Comparison of ENCODE assay signal across 16 cellular contexts in the genomic region with DNA sequence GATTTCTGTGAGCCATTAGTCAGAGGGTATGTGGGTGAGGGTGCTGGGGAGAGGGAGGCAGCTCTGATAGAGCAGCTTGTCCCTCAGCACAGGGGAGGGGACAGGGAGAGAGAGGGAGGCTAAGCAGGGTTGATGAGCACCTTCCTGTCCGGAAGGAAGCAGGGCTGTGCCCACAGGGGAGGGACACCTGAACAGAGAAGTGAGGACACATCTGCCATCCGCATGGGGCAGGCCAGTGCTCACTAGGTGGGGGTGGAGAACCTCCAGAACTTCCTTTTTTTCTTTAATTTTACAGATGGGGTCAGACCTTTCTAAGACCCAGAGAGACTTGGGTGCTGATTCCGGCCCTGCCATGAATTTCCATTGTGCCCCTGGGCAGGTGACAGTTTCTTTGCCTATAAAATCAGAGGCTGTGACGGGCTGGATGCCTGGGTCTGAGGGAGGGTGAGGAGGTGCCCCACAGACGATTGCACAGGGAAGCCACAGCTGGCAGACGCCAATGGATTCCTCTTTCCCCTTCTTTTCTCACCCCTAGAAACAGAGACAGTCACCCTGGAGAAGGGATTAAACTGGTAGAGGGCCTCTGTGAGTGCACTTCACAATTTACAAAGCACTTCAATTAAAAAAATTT. TPM values are rescaled to one million over a fixed set of nuclear protein-coding genes. Genes with fewer than 3 reads are reported as not detected.
DNase-seq lines count a peak whose midpoint lies in the region; ATAC-seq, FAIRE-seq and TF ChIP-seq lines count a peak whose summit lies in the region.
"Had no signal": no experiment of that assay in that cellular context is flagged by ENCODE, and none has a peak within 500 bp of the region (broad histone marks: within the 10 kb centered on the region; RNA-seq: fewer than 3 reads in every experiment).

No MANE protein-coding gene starts in this region.

- POLR2A ChIA-PET in HepG2 (lab: Yijun Ruan, JAX), result no interaction called here

- in situ Hi-C loops in HepG2 (cut with HindIII; ENCODE audit: extremely low pct_ligation_motif_present, low pct_unique_long_range_greater_than_20kb), result no loop called here

- BruUV-seq in HepG2 (replicated peaks; lab: Mats Ljungman, UMichigan), result no TSS peak

- H3K36me3 ChIP-seq in right lobe of liver, result no peaks in the 10 kb centered on the region
- H3K36me3 ChIP-seq in HepG2 (replicated peaks in 1 of 2; ENCODE audit: control insufficient read depth in 1 of 2, insufficient read depth in 2 of 2, low read length in 2 of 2), result no peaks in the 10 kb centered on the region
- H3K36me3 ChIP-seq: left lung, uterus had no signal

- H2AFZ ChIP-seq in HepG2 (ENCODE audit: low read length), result no peak overlapping the region

- H3K9ac ChIP-seq in HepG2 (ENCODE audit: insufficient read depth, low read depth, low read length), result no peak overlapping the region

- peaks cover 6% of the 10 kb centered on the region for H3K4me1 Mint-ChIP-seq in T-helper 17 cell

- H3K36me3 Mint-ChIP-seq in T-helper 17 cell (ENCODE audit: low read depth), result peaks cover 6% of the 10 kb centered on the region

- FAIRE-seq in HepG2 (lab: Jason Lieb, UNC), result no peak

- TF ChIP-seq POLR2A in right lobe of liver (IDR thresholded peaks at IDR 0.05) (no peak), HepG2 (IDR thresholded peaks at IDR 0.05; ENCODE audit: insufficient read depth in 1 of 2, low read depth in 2 of 2, low read length in 2 of 2) (no peak)

- H3K4me2 ChIP-seq in HepG2 (ENCODE audit: low read depth, low read length), result no peak overlapping the region

- H3K4me3 ChIP-seq in right lobe of liver (no peak overlapping the region), HepG2 (replicated peaks in 1 of 3; ENCODE audit: insufficient read depth in 1 of 3, low read depth in 2 of 3, low read length in 3 of 3) (no peak overlapping the region)
- H3K4me3 ChIP-seq: left lung, uterus had no signal

- TF ChIP-seq EP300 in HepG2 (IDR thresholded peaks at IDR 0.05; ENCODE audit: low read depth in 2 of 2, low read length in 2 of 2) (no peak), HepG2 (CRISPR knock-in tag; IDR thresholded peaks at IDR 0.05; ENCODE audit: borderline replicate concordance) (no peak)

- CTCF ChIA-PET in HepG2 (lab: Yijun Ruan, JAX; ENCODE audit: low intra/inter-chr PET ratio, low total read pairs), result no interaction called here

- H4K20me1 ChIP-seq in HepG2 (ENCODE audit: insufficient read depth, low read length), result no peaks in the 10 kb centered on the region

- ATAC-seq in right lobe of liver (peak in 3 of 4 donors; percentile 31 to 57 (median 38)), HepG2 (no peak; the same call in 2 of the 3 replicates), T-helper 17 cell (peak; percentile 35), HG02642 (IDR thresholded peaks at IDR 0.05; ENCODE audit: poor library complexity, unreplicated experiment) (no peak)
- ATAC-seq: left lung had no signal

- H3K9me3 ChIP-seq in right lobe of liver, result no peaks in the 10 kb centered on the region
- H3K9me3 ChIP-seq in HepG2 (ENCODE audit: low read length), result no peaks in the 10 kb centered on the region
- H3K9me3 ChIP-seq in T-helper 17 cell (ENCODE audit: control insufficient read depth, low read length, poor library complexity, severe bottlenecking), result no peaks in the 10 kb centered on the region
- H3K9me3 ChIP-seq: uterus had no signal

- H3K27me3 ChIP-seq in right lobe of liver, result no peaks in the 10 kb centered on the region
- peaks cover 0 to 38% of the 10 kb centered on the region in 2 experiments; a peak in 4 of 5 replicates for H3K27me3 ChIP-seq in HepG2 (ENCODE audit: control insufficient read depth in 1 of 2, insufficient read depth in 2 of 2, low read length in 2 of 2)
- H3K27me3 ChIP-seq: uterus had no signal

- no peak overlapping the region for H3K27ac Mint-ChIP-seq in T-helper 17 cell

- H3K4me3 Mint-ChIP-seq in T-helper 17 cell, result no peak overlapping the region
- H3K4me3 Mint-ChIP-seq: neural crest cell had no signal

- TF ChIP-seq CTCF in right lobe of liver (IDR thresholded peaks at IDR 0.05) (no peak), HepG2 (CRISPR knock-in tag; IDR thresholded peaks at IDR 0.05) (no peak)

- H3K27me3 Mint-ChIP-seq in T-helper 17 cell, result peaks cover 55% of the 10 kb centered on the region

- H3K4me1 ChIP-seq in right lobe of liver (no peaks in the 10 kb centered on the region), HepG2 (ENCODE audit: insufficient read depth, low read length) (no peaks in the 10 kb centered on the region)
- H3K4me1 ChIP-seq: uterus had no signal

- DNase-seq in right lobe of liver (no peak), HepG2 (ENCODE audit: low spot score) (no peak), T-helper 17 cell (no peak), islet precursor cell (peak; percentile 48), HT-29 (ENCODE audit: low spot score) (no peak)
- DNase-seq in stimulated activated CD4-positive, alpha-beta T cell treated with anti-CD3 and anti-CD28 coated beads, Interleukin-4, amount 100 ng/mL, for 24 hours, result no peak
- DNase-seq in stimulated activated CD4-positive, alpha-beta T cell treated with anti-CD3 and anti-CD28 coated beads, Interleukin-1b, Interleukin-23, amount 100 ng/mL, for 48 hours, result no peak
- DNase-seq: activated CD8-positive, alpha-beta memory T cell treated with anti-CD3 and anti-CD28 coated beads for 24 hours; activated naive CD4-positive, alpha-beta T cell treated with anti-CD3 and anti-CD28 coated beads, Interleukin-2, amount 50 U/mL, for 16 hours; DMS 273 treated with DMSO at 0.1 percent for 48 hours; left lung; NK-92 treated with Interleukin-12 subunit alpha and Interleukin-12 subunit beta, amount 100 ng/mL, for 24 hours; uterus had no signal

- 28% methylated on average over 3 of the region's 6 CpGs for WGBS in right lobe of liver (ENCODE audit: insufficient coverage, low coverage, low lambda C conversion rate, missing lambda C conversion rate)
- WGBS in HepG2 (ENCODE audit: low lambda C conversion rate), result 3% methylated on average over 6 of the region's 6 CpGs

- no peak for TF ChIP-seq RAD21 in HepG2 (CRISPR knock-in tag; IDR thresholded peaks at IDR 0.05)

- intact Hi-C loops in right lobe of liver (cut with DNase I), result no loop called here
- intact Hi-C loops in HepG2 (cut with micrococcal nuclease; ENCODE audit: unreplicated experiment), result loop anchor here (5.0 kb wide), 1 partner anchor 658 kb away; no protein-coding TSS in a partner anchor

- H3K27ac ChIP-seq in right lobe of liver, result no peak overlapping the region
- H3K27ac ChIP-seq in HepG2 (ENCODE audit: extremely low read length, insufficient read depth, low read length), result no peak overlapping the region
- H3K27ac ChIP-seq: uterus had no signal

- no peaks in the 10 kb centered on the region for H3K79me2 ChIP-seq in HepG2 (ENCODE audit: insufficient read depth, low read length)

RNA-seq across cellular contexts. Expression of a gene that starts 4.1 kb away (rescaled TPM):
- total RNA-seq in right lobe of liver (not detected), HepG2 (2016; rRNA removed; fragmentation: Illumina TruSeq; extraction: Trizol) (0.18 and 0.22 TPM in 2 replicates), T-helper 17 cell (not detected)
- total RNA-seq in HepG2 (2016; cell fraction: cytosol; rRNA removed; fragmentation: Illumina TruSeq; extraction: Trizol; ENCODE audit: low read depth), result not detected in 2 replicates
- 0.22 and 0.30 TPM in 2 replicates for total RNA-seq in HepG2 (2016; cell fraction: insoluble cytoplasmic fraction; rRNA removed; fragmentation: Illumina TruSeq; extraction: Trizol)
- 0.09 and 0.14 TPM in 2 replicates for total RNA-seq in HepG2 (2016; cell fraction: membrane; rRNA removed; fragmentation: Illumina TruSeq; extraction: Trizol)
- total RNA-seq in HepG2 (2016; cell fraction: nucleus; rRNA removed; fragmentation: Illumina TruSeq; extraction: Trizol), result 0.16 TPM in 1 of 2 replicates, not detected in the other
- 0.55 and 0.65 TPM in 2 replicates for polyA plus RNA-seq in HepG2 (2011; rRNA removed)
- polyA plus RNA-seq in HepG2 (2011; cell fraction: cytosol; rRNA removed), result 0.38 and 0.54 TPM in 2 replicates
- 1.7 and 1.9 TPM in 2 replicates for polyA plus RNA-seq in HepG2 (2011; cell fraction: nucleus; rRNA removed)
- polyA plus RNA-seq in HepG2 (2012), result 0.08 TPM in 1 of 2 replicates, not detected in the other
- 0.05 and 0.09 TPM in 2 replicates for polyA plus RNA-seq in HepG2 (2016; cell fraction: cytosol; fragmentation: Illumina TruSeq; extraction: Trizol; ENCODE audit: low read depth)
- 0.13 and 0.21 TPM in 2 replicates for polyA plus RNA-seq in HepG2 (2016; cell fraction: insoluble cytoplasmic fraction; fragmentation: Illumina TruSeq; extraction: Trizol; ENCODE audit: low read depth)
- 0.18 and 0.22 TPM in 2 replicates for polyA plus RNA-seq in HepG2 (2016; cell fraction: membrane; fragmentation: Illumina TruSeq; extraction: Trizol; ENCODE audit: low read depth)
- 0.40 and 0.59 TPM in 2 replicates for polyA plus RNA-seq in HepG2 (2016; cell fraction: nucleus; fragmentation: Illumina TruSeq; extraction: Trizol; ENCODE audit: insufficient read depth, low read depth)
- 0.56 TPM in 1 of 2 replicates, not detected in the other for polyA minus RNA-seq in HepG2 (2011; rRNA and poly(A)+ RNA removed; ENCODE audit: low replicate concordance)
- polyA minus RNA-seq in HepG2 (2011; cell fraction: cytosol; rRNA and poly(A)+ RNA removed), result not detected in 2 replicates
- 0.39 and 0.50 TPM in 2 replicates for polyA minus RNA-seq in HepG2 (2011; cell fraction: nucleus; rRNA and poly(A)+ RNA removed)
- not detected in 2 replicates for total RNA-seq in HT-29 (2014; rRNA removed; shearing (Covaris generic))
- total RNA-seq: left lung, neural crest cell, uterus had no signal
- polyA plus RNA-seq: AG04450 had no signal

RNA-seq across cellular contexts. Expression of a gene that starts 31.3 kb away (rescaled TPM):
- total RNA-seq in right lobe of liver (not detected), HepG2 (2016; rRNA removed; fragmentation: Illumina TruSeq; extraction: Trizol) (not detected in 2 replicates), T-helper 17 cell (not detected)
- total RNA-seq in HepG2 (2016; cell fraction: cytosol; rRNA removed; fragmentation: Illumina TruSeq; extraction: Trizol; ENCODE audit: low read depth), result not detected in 2 replicates
- total RNA-seq in HepG2 (2016; cell fraction: insoluble cytoplasmic fraction; rRNA removed; fragmentation: Illumina TruSeq; extraction: Trizol), result not detected in 2 replicates
- not detected in 2 replicates for total RNA-seq in HepG2 (2016; cell fraction: membrane; rRNA removed; fragmentation: Illumina TruSeq; extraction: Trizol)
- not detected in 2 replicates for total RNA-seq in HepG2 (2016; cell fraction: nucleus; rRNA removed; fragmentation: Illumina TruSeq; extraction: Trizol)
- not detected in 2 replicates for polyA plus RNA-seq in HepG2 (2011; rRNA removed)
- not detected in 2 replicates for polyA plus RNA-seq in HepG2 (2011; cell fraction: cytosol; rRNA removed)
- not detected in 2 replicates for polyA plus RNA-seq in HepG2 (2011; cell fraction: nucleus; rRNA removed)
- not detected in 2 replicates for polyA plus RNA-seq in HepG2 (2012)
- polyA plus RNA-seq in HepG2 (2016; cell fraction: cytosol; fragmentation: Illumina TruSeq; extraction: Trizol; ENCODE audit: low read depth), result not detected in 2 replicates
- not detected in 2 replicates for polyA plus RNA-seq in HepG2 (2016; cell fraction: insoluble cytoplasmic fraction; fragmentation: Illumina TruSeq; extraction: Trizol; ENCODE audit: low read depth)
- not detected in 2 replicates for polyA plus RNA-seq in HepG2 (2016; cell fraction: membrane; fragmentation: Illumina TruSeq; extraction: Trizol; ENCODE audit: low read depth)
- not detected in 2 replicates for polyA plus RNA-seq in HepG2 (2016; cell fraction: nucleus; fragmentation: Illumina TruSeq; extraction: Trizol; ENCODE audit: insufficient read depth, low read depth)
- polyA minus RNA-seq in HepG2 (2011; rRNA and poly(A)+ RNA removed; ENCODE audit: low replicate concordance), result not detected in 2 replicates
- not detected in 2 replicates for polyA minus RNA-seq in HepG2 (2011; cell fraction: cytosol; rRNA and poly(A)+ RNA removed)
- not detected in 2 replicates for polyA minus RNA-seq in HepG2 (2011; cell fraction: nucleus; rRNA and poly(A)+ RNA removed)
- not detected in 2 replicates for total RNA-seq in HT-29 (2014; rRNA removed; shearing (Covaris generic))
- total RNA-seq: left lung, neural crest cell, uterus had no signal
- polyA plus RNA-seq: AG04450 had no signal

RNA-seq across cellular contexts. Expression of a gene that starts 50.0 kb away (rescaled TPM):
- total RNA-seq in right lobe of liver (1 to 10 TPM in 1 of 6 experiments, under 1 TPM in 2, not detected in 3; 0.20 to 3.4 (median 0.64) TPM), HepG2 (2016; rRNA removed; fragmentation: Illumina TruSeq; extraction: Trizol) (not detected in 2 replicates), T-helper 17 cell (not detected)
- not detected in 2 replicates for total RNA-seq in HepG2 (2016; cell fraction: cytosol; rRNA removed; fragmentation: Illumina TruSeq; extraction: Trizol; ENCODE audit: low read depth)
- total RNA-seq in HepG2 (2016; cell fraction: insoluble cytoplasmic fraction; rRNA removed; fragmentation: Illumina TruSeq; extraction: Trizol), result not detected in 2 replicates
- not detected in 2 replicates for total RNA-seq in HepG2 (2016; cell fraction: membrane; rRNA removed; fragmentation: Illumina TruSeq; extraction: Trizol)
- total RNA-seq in HepG2 (2016; cell fraction: nucleus; rRNA removed; fragmentation: Illumina TruSeq; extraction: Trizol), result not detected in 2 replicates
- not detected in 2 replicates for polyA plus RNA-seq in HepG2 (2011; rRNA removed)
- polyA plus RNA-seq in HepG2 (2011; cell fraction: cytosol; rRNA removed), result not detected in 2 replicates
- not detected in 2 replicates for polyA plus RNA-seq in HepG2 (2011; cell fraction: nucleus; rRNA removed)
- not detected in 2 replicates for polyA plus RNA-seq in HepG2 (2012)
- polyA plus RNA-seq in HepG2 (2016; cell fraction: cytosol; fragmentation: Illumina TruSeq; extraction: Trizol; ENCODE audit: low read depth), result not detected in 2 replicates
- not detected in 2 replicates for polyA plus RNA-seq in HepG2 (2016; cell fraction: insoluble cytoplasmic fraction; fragmentation: Illumina TruSeq; extraction: Trizol; ENCODE audit: low read depth)
- polyA plus RNA-seq in HepG2 (2016; cell fraction: membrane; fragmentation: Illumina TruSeq; extraction: Trizol; ENCODE audit: low read depth), result not detected in 2 replicates
- polyA plus RNA-seq in HepG2 (2016; cell fraction: nucleus; fragmentation: Illumina TruSeq; extraction: Trizol; ENCODE audit: insufficient read depth, low read depth), result not detected in 2 replicates
- polyA minus RNA-seq in HepG2 (2011; rRNA and poly(A)+ RNA removed; ENCODE audit: low replicate concordance), result not detected in 2 replicates
- polyA minus RNA-seq in HepG2 (2011; cell fraction: cytosol; rRNA and poly(A)+ RNA removed), result not detected in 2 replicates
- polyA minus RNA-seq in HepG2 (2011; cell fraction: nucleus; rRNA and poly(A)+ RNA removed), result not detected in 2 replicates
- not detected in 2 replicates for total RNA-seq in HT-29 (2014; rRNA removed; shearing (Covaris generic))
- total RNA-seq: left lung, neural crest cell had no signal
- polyA plus RNA-seq: AG04450 had no signal

RNA-seq across cellular contexts. Expression of a gene that starts 59.6 kb away (rescaled TPM):
- total RNA-seq in right lobe of liver, result 1 to 10 TPM; 2.9 to 4.9 (median 3.9) TPM
- 9.1 and 10.7 TPM in 2 replicates for total RNA-seq in HepG2 (2016; rRNA removed; fragmentation: Illumina TruSeq; extraction: Trizol)
- total RNA-seq in HepG2 (2016; cell fraction: cytosol; rRNA removed; fragmentation: Illumina TruSeq; extraction: Trizol; ENCODE audit: low read depth), result 1.0 and 1.1 TPM in 2 replicates
- total RNA-seq in HepG2 (2016; cell fraction: insoluble cytoplasmic fraction; rRNA removed; fragmentation: Illumina TruSeq; extraction: Trizol), result 9.5 and 9.9 TPM in 2 replicates
- total RNA-seq in HepG2 (2016; cell fraction: membrane; rRNA removed; fragmentation: Illumina TruSeq; extraction: Trizol), result 4.2 and 5.4 TPM in 2 replicates
- total RNA-seq in HepG2 (2016; cell fraction: nucleus; rRNA removed; fragmentation: Illumina TruSeq; extraction: Trizol), result 7.5 and 10.1 TPM in 2 replicates
- polyA plus RNA-seq in HepG2 (2011; rRNA removed), result 6.2 and 6.9 TPM in 2 replicates
- polyA plus RNA-seq in HepG2 (2011; cell fraction: cytosol; rRNA removed), result 3.8 and 5.2 TPM in 2 replicates
- polyA plus RNA-seq in HepG2 (2011; cell fraction: nucleus; rRNA removed), result 3.6 and 3.8 TPM in 2 replicates
- polyA plus RNA-seq in HepG2 (2012), result 2.6 and 3.4 TPM in 2 replicates
- 0.35 and 0.70 TPM in 2 replicates for polyA plus RNA-seq in HepG2 (2016; cell fraction: cytosol; fragmentation: Illumina TruSeq; extraction: Trizol; ENCODE audit: low read depth)
- 7.7 and 8.4 TPM in 2 replicates for polyA plus RNA-seq in HepG2 (2016; cell fraction: insoluble cytoplasmic fraction; fragmentation: Illumina TruSeq; extraction: Trizol; ENCODE audit: low read depth)
- polyA plus RNA-seq in HepG2 (2016; cell fraction: membrane; fragmentation: Illumina TruSeq; extraction: Trizol; ENCODE audit: low read depth), result 2.0 TPM in 2 replicates
- polyA plus RNA-seq in HepG2 (2016; cell fraction: nucleus; fragmentation: Illumina TruSeq; extraction: Trizol; ENCODE audit: insufficient read depth, low read depth), result 6.8 and 7.6 TPM in 2 replicates
- polyA minus RNA-seq in HepG2 (2011; rRNA and poly(A)+ RNA removed; ENCODE audit: low replicate concordance), result 15.1 and 52.2 TPM in 2 replicates
- 3.9 and 5.1 TPM in 2 replicates for polyA minus RNA-seq in HepG2 (2011; cell fraction: cytosol; rRNA and poly(A)+ RNA removed)
- polyA minus RNA-seq in HepG2 (2011; cell fraction: nucleus; rRNA and poly(A)+ RNA removed), result 20.6 and 24.9 TPM in 2 replicates
- total RNA-seq in T-helper 17 cell, result 1 to 10 TPM; 9.0 to 9.4 TPM
- 10.5 and 12.9 TPM in 2 replicates for total RNA-seq in HT-29 (2014; rRNA removed; shearing (Covaris generic))

Comparison
In these comparisons a context has a peak if more than half of its experiments do, and no peak if none do; other contexts are left out.
1. ATAC-seq: peak in right lobe of liver (3 of 4) and T-helper 17 cell (single experiment); none in HepG2 (single experiment) and HG02642 (single experiment).